Comparison of ENCODE assay signal across 25 cellular contexts in genomic region chr1:96365596-96365995, GRCh38.
DNase-seq lines count a peak whose midpoint lies in the region; ATAC-seq and TF ChIP-seq lines count a peak whose summit lies in the region.
"Had no signal": no experiment of that assay in that cellular context is flagged by ENCODE, and none has a peak within 500 bp of the region (broad histone marks: within the 10 kb centered on the region; RNA-seq: fewer than 3 reads in every experiment).

No MANE protein-coding gene starts in this region.

- H3K36me3 ChIP-seq in breast epithelium (no peaks in the 10 kb centered on the region), heart right ventricle (no peaks in the 10 kb centered on the region), H7 (replicated peaks; ENCODE audit: control insufficient read depth, insufficient read depth, low read length) (no peaks in the 10 kb centered on the region)
- H3K36me3 ChIP-seq in CD8-positive, alpha-beta T cell (ENCODE audit: insufficient read depth, low read length): no peaks in the 10 kb centered on the region
- H3K36me3 ChIP-seq: gastrocnemius medialis, left lung, MG63 had no signal

- H3K27ac Mint-ChIP-seq in MCF 10A (ENCODE audit: low read depth, unreplicated experiment): no peak overlapping the region
- no peak overlapping the region for H3K27ac Mint-ChIP-seq in CD8-positive, alpha-beta T cell
- H3K27ac Mint-ChIP-seq: activated CD4-positive, alpha-beta T cell treated with anti-CD3 and anti-CD28 coated beads for 36 hours; activated naive CD4-positive, alpha-beta T cell treated with anti-CD3 and anti-CD28 coated beads, Interleukin-2, amount 10 ng/mL, durations not matched to agents 7 days and 5 days; immature natural killer cell; naive thymus-derived CD4-positive, alpha-beta T cell; type B pancreatic cell had no signal

- H3K4me1 ChIP-seq in breast epithelium: no peaks in the 10 kb centered on the region
- peaks cover 0 to 18% (median 0%) of the 10 kb centered on the region in 9 donors for H3K4me1 ChIP-seq in heart right ventricle
- H3K4me1 ChIP-seq in CD8-positive, alpha-beta T cell (ENCODE audit: insufficient read depth, low read length): no peaks in the 10 kb centered on the region
- H3K4me1 ChIP-seq: gastrocnemius medialis had no signal

- no peak overlapping the region for H3K4me3 ChIP-seq in breast epithelium
- no peak overlapping the region for H3K4me3 ChIP-seq in fibroblast of the aortic adventitia (ENCODE audit: low read depth, low read length)
- no peak overlapping the region for H3K4me3 ChIP-seq in heart right ventricle
- no peak overlapping the region for H3K4me3 ChIP-seq in CD8-positive, alpha-beta T cell (ENCODE audit: low read depth, low read length)
- H3K4me3 ChIP-seq in H7 (ENCODE audit: insufficient read depth, low read depth, low read length): no peak overlapping the region
- H3K4me3 ChIP-seq: gastrocnemius medialis, left lung, MG63, PC-9 had no signal

- POLR2A ChIA-PET in MCF 10A (lab: Yijun Ruan, JAX): interaction anchor here (0.6 kb wide), 1 partner anchor 404 kb away, joined by 3 read pairs; no protein-coding TSS in a partner anchor
- POLR2A ChIA-PET in CD8-positive, alpha-beta T cell (lab: Charles Lee): no interaction called here

- peak; percentile 76 for DNase-seq in MCF 10A (ENCODE audit: unreplicated experiment)
- no peak for DNase-seq in breast epithelium (ENCODE audit: low spot score in 2 of 2)
- DNase-seq in amniotic epithelial cell (ENCODE audit: low read depth): peak; percentile 73
- peak; percentile 26 for DNase-seq in fibroblast of the aortic adventitia (ENCODE audit: low read depth)
- no peak for DNase-seq in heart right ventricle
- no peak for DNase-seq in CD8-positive, alpha-beta T cell
- no peak for DNase-seq in HuH-7 (ENCODE audit: low spot score)
- no peak for DNase-seq in H7
- DNase-seq: activated CD4-positive, alpha-beta T cell treated with anti-CD3 and anti-CD28 coated beads for 36 hours; activated naive CD4-positive, alpha-beta T cell treated with anti-CD3 and anti-CD28 coated beads, Interleukin-2, amount 10 ng/mL, durations not matched to agents 7 days and 5 days; activated T-cell treated with anti-CD3 and anti-CD28 coated beads, Interleukin-2, amount 50 U/mL, for 48 hours; anterior cingulate cortex; central memory CD4-positive, alpha-beta T cell; gastrocnemius medialis; hippocampal formation; immature natural killer cell; left lung; naive thymus-derived CD4-positive, alpha-beta T cell; NCI-H1436 treated with DMSO at 0.1 percent for 48 hours; NK-92 treated with Interleukin-12 subunit alpha and Interleukin-12 subunit beta, amount 100 ng/mL, for 24 hours; PC-9; small intestine had no signal

- peaks cover 50% of the 10 kb centered on the region for H3K4me1 Mint-ChIP-seq in MCF 10A (ENCODE audit: insufficient read depth, unreplicated experiment)
- no peaks in the 10 kb centered on the region for H3K4me1 Mint-ChIP-seq in CD8-positive, alpha-beta T cell (ENCODE audit: low read depth)
- H3K4me1 Mint-ChIP-seq: activated naive CD4-positive, alpha-beta T cell treated with anti-CD3 and anti-CD28 coated beads, Interleukin-2, amount 10 ng/mL, durations not matched to agents 7 days and 5 days; immature natural killer cell had no signal

- BruUV-seq in MCF 10A (replicated peaks; lab: Mats Ljungman, UMichigan): no TSS peak

- no peaks in the 10 kb centered on the region for H3K36me3 Mint-ChIP-seq in MCF 10A (ENCODE audit: insufficient read depth, unreplicated experiment)
- H3K36me3 Mint-ChIP-seq in CD8-positive, alpha-beta T cell: no peaks in the 10 kb centered on the region
- H3K36me3 Mint-ChIP-seq: activated naive CD4-positive, alpha-beta T cell treated with anti-CD3 and anti-CD28 coated beads, Interleukin-2, amount 10 ng/mL, durations not matched to agents 7 days and 5 days; immature natural killer cell; mesothelial cell of epicardium; type B pancreatic cell had no signal

- intact Hi-C loops in MCF 10A (cut with micrococcal nuclease): no loop called here
- intact Hi-C loops in breast epithelium (cut with DNase I; ENCODE audit: low total_unique reads): no loop called here
- intact Hi-C loops in heart right ventricle (cut with DNase I): no loop called here
- intact Hi-C loops in CD8-positive, alpha-beta T cell (cut with DNase I, micrococcal nuclease): no loop called here

- H3K27me3 Mint-ChIP-seq in MCF 10A (ENCODE audit: insufficient read depth, unreplicated experiment): no peaks in the 10 kb centered on the region
- H3K27me3 Mint-ChIP-seq in CD8-positive, alpha-beta T cell (ENCODE audit: low read depth): no peaks in the 10 kb centered on the region
- H3K27me3 Mint-ChIP-seq: activated CD4-positive, alpha-beta T cell treated with anti-CD3 and anti-CD28 coated beads for 36 hours; activated naive CD4-positive, alpha-beta T cell treated with anti-CD3 and anti-CD28 coated beads, Interleukin-2, amount 10 ng/mL, durations not matched to agents 7 days and 5 days; naive thymus-derived CD4-positive, alpha-beta T cell; type B pancreatic cell had no signal

- no peaks in the 10 kb centered on the region for H3K9me3 ChIP-seq in breast epithelium
- H3K9me3 ChIP-seq in heart right ventricle: no peaks in the 10 kb centered on the region
- no peaks in the 10 kb centered on the region for H3K9me3 ChIP-seq in CD8-positive, alpha-beta T cell (ENCODE audit: low read length)
- H3K9me3 ChIP-seq: gastrocnemius medialis, left lung, MG63 had no signal

- WGBS in heart right ventricle, 2 donors: 38 to 73% methylated on average over 1 of the region's 1 CpG

- no peaks in the 10 kb centered on the region for H3K9me3 Mint-ChIP-seq in MCF 10A (ENCODE audit: unreplicated experiment)
- H3K9me3 Mint-ChIP-seq in CD8-positive, alpha-beta T cell: no peaks in the 10 kb centered on the region
- H3K9me3 Mint-ChIP-seq: activated naive CD4-positive, alpha-beta T cell treated with anti-CD3 and anti-CD28 coated beads, Interleukin-2, amount 10 ng/mL, durations not matched to agents 7 days and 5 days; mesothelial cell of epicardium had no signal

- H3K4me3 Mint-ChIP-seq in MCF 10A (ENCODE audit: unreplicated experiment): no peak overlapping the region
- H3K4me3 Mint-ChIP-seq in CD8-positive, alpha-beta T cell: no peak overlapping the region
- H3K4me3 Mint-ChIP-seq: activated CD4-positive, alpha-beta T cell treated with anti-CD3 and anti-CD28 coated beads for 36 hours; activated naive CD4-positive, alpha-beta T cell treated with anti-CD3 and anti-CD28 coated beads, Interleukin-2, amount 10 ng/mL, durations not matched to agents 7 days and 5 days; immature natural killer cell; mesothelial cell of epicardium; naive thymus-derived CD4-positive, alpha-beta T cell; type B pancreatic cell had no signal

- CTCF ChIA-PET in MCF 10A (lab: Yijun Ruan, JAX): no interaction called here
- CTCF ChIA-PET in CD8-positive, alpha-beta T cell (lab: Charles Lee): interaction anchor here (0.6 kb wide), 1 partner anchor 168 kb away, joined by 3 read pairs; no protein-coding TSS in a partner anchor

- ATAC-seq in heart right ventricle: no peak
- no peak for ATAC-seq in CD8-positive, alpha-beta T cell
- ATAC-seq: activated CD4-positive, alpha-beta T cell treated with anti-CD3 and anti-CD28 coated beads for 36 hours; gastrocnemius medialis; left lung; naive thymus-derived CD4-positive, alpha-beta T cell had no signal

- no peak overlapping the region for H3K27ac ChIP-seq in breast epithelium
- H3K27ac ChIP-seq in heart right ventricle: no peak overlapping the region
- H3K27ac ChIP-seq in CD8-positive, alpha-beta T cell (ENCODE audit: low read depth, low read length): no peak overlapping the region
- H3K27ac ChIP-seq: gastrocnemius medialis, left lung, PC-9 had no signal

- no peak for TF ChIP-seq POLR2A in breast epithelium (IDR thresholded peaks at IDR 0.05)

- H3K27me3 ChIP-seq in breast epithelium: no peaks in the 10 kb centered on the region
- H3K27me3 ChIP-seq in heart right ventricle: no peaks in the 10 kb centered on the region
- H3K27me3 ChIP-seq in CD8-positive, alpha-beta T cell (ENCODE audit: insufficient read depth, low read length): no peaks in the 10 kb centered on the region
- no peaks in the 10 kb centered on the region for H3K27me3 ChIP-seq in H7 (ENCODE audit: control insufficient read depth, insufficient read depth, low read length)
- H3K27me3 ChIP-seq: gastrocnemius medialis, left lung, MG63 had no signal

- TF ChIP-seq CTCF in MCF 10A (IDR thresholded peaks at IDR 0.05; ENCODE audit: unreplicated experiment) (no peak), breast epithelium (IDR thresholded peaks at IDR 0.05) (no peak), fibroblast of the aortic adventitia (IDR thresholded peaks at IDR 0.05; ENCODE audit: insufficient read depth, low read length) (no peak), heart right ventricle (IDR thresholded peaks at IDR 0.05) (no peak)
- no peak for TF ChIP-seq CTCF in CD8-positive, alpha-beta T cell (IDR thresholded peaks at IDR 0.05)

Comparison
In these comparisons a context has a peak if more than half of its experiments do, and no peak if none do; other contexts are left out.
1. DNase-seq: peak in MCF 10A (single experiment), amniotic epithelial cell (single experiment) and fibroblast of the aortic adventitia (single experiment); none in breast epithelium (0 of 2), heart right ventricle (0 of 2), CD8-positive, alpha-beta T cell (0 of 7), HuH-7 (single experiment) and H7 (single experiment).